ENCODE assay signal across 9 cellular contexts in the genomic region with DNA sequence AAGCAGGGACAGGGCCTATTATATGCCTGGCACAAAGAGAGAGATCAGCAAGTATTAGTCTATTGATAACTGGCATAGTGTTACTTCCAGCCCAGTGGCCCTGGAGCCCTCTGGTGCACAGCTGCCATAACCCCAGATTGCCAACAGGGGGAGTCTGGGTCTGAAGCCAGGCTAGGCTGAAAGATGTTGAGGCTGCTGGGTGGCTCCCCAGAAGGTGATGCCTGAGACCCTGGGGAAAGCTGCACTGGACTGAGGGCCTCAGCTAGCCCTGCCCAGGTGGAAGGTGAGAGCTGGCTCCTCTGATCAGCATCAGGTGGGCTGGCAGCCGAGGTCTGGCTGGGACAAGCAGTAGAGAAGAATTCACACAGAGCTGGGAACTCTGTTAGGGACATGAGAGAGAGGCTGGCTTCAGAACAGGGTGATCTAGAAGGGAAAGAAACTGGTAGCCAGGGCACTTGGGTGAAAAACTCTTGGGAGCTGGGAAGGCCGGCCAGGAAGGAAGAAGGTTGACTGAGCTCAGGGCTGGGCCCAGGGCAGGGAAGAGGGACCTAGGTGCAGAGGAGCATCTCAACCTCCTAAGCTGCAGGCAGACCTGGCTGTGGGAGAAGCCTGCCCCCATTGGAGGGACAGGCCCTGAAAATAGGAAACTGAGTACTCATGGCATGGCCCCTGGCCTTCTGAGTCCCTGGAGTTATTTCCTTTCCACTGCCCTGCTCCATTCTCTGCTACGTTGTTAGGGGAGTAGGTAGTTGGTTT. TPM values are rescaled to one million over a fixed set of nuclear protein-coding genes. Genes with fewer than 3 reads are reported as not detected.
DNase-seq lines count a peak whose midpoint lies in the region; FAIRE-seq and TF ChIP-seq lines count a peak whose summit lies in the region.
"Had no signal": no experiment of that assay in that cellular context is flagged by ENCODE, and none has a peak within 500 bp of the region (broad histone marks: within the 10 kb centered on the region; RNA-seq: fewer than 3 reads in every experiment).

No MANE protein-coding gene starts in this region.

- peak; percentile 47 to 71 for TF ChIP-seq RAD21 in H1 (IDR thresholded peaks at IDR 0.05 in 1 of 2, conservative IDR thresholded peaks at IDR 0.05 in 1 of 2; ENCODE audit: low read depth in 2 of 2, low read length in 2 of 2)

- no peaks in the 10 kb centered on the region for H3K27me3 Mint-ChIP-seq in progenitor cell of endocrine pancreas

- H3K4me1 Mint-ChIP-seq in progenitor cell of endocrine pancreas (ENCODE audit: low read depth), result peaks cover 2% of the 10 kb centered on the region

- H3K9me3 Mint-ChIP-seq in progenitor cell of endocrine pancreas (ENCODE audit: low read depth), result peaks cover 6% of the 10 kb centered on the region

- H3K18ac ChIP-seq in H1 (ENCODE audit: extremely low read depth, low read length), result no peak overlapping the region

- POLR2A ChIA-PET in H1 (lab: Charles Lee; ENCODE audit: partially characterized antibody), result no interaction called here

- no peak for TF ChIP-seq POLR2A in H1 (IDR thresholded peaks at IDR 0.05; ENCODE audit: control extremely low read depth in 1 of 2, low read depth in 2 of 2, low read length in 2 of 2)

- H2BK5ac ChIP-seq in H1 (ENCODE audit: low read depth, low read length), result no peak overlapping the region

- no peak overlapping the region for H4K91ac ChIP-seq in H1 (replicated peaks; ENCODE audit: insufficient read length, low read length)

- TF ChIP-seq CTCF in Loucy (conservative IDR thresholded peaks at IDR 0.05; ENCODE audit: low read length) (peak; percentile 96), H1 (IDR thresholded peaks at IDR 0.05; ENCODE audit: control extremely low read depth in 1 of 3, insufficient read depth in 1 of 3, low read depth in 1 of 3, low read length in 3 of 3) (peak; percentile 82 to 89 (median 87)), progenitor cell of endocrine pancreas (IDR thresholded peaks at IDR 0.05; ENCODE audit: unreplicated experiment) (peak; percentile 52)

- no peaks in the 10 kb centered on the region for H3F3A ChIP-seq in Loucy (ENCODE audit: low read depth)

- peak overlapping the region; percentile 5 for H3K4me2 ChIP-seq in Loucy (ENCODE audit: low read depth, low read length, poor library complexity, severe bottlenecking)
- H3K4me2 ChIP-seq in H1 (ENCODE audit: insufficient read depth in 1 of 2, low read depth in 2 of 2, low read length in 2 of 2), result no peak overlapping the region
- H3K4me2 ChIP-seq: BLaER1 had no signal

- H3K27ac Mint-ChIP-seq in progenitor cell of endocrine pancreas, result peak overlapping the region; percentile 4

- no peaks in the 10 kb centered on the region for H3K27me3 ChIP-seq in Loucy (ENCODE audit: insufficient read depth, low read length, poor library complexity, severe bottlenecking)
- no peaks in the 10 kb centered on the region for H3K27me3 ChIP-seq in H1 (replicated peaks in 1 of 4; ENCODE audit: control insufficient read depth in 3 of 4, extremely low read depth in 1 of 4, insufficient read depth in 3 of 4, low read length in 3 of 4)
- H3K27me3 ChIP-seq: BLaER1 had no signal

- DNase-seq in NCI-H1105 treated with DMSO at 0.1 percent for 48 hours (lab: John Stamatoyannopoulos, UW) (peak; percentile 28), NCI-H1105 (lab: John Stamatoyannopoulos, UW) (no peak), HCEC 1CT (peak; percentile 9), H1 (ENCODE audit: low read depth in 1 of 2, low spot score in 2 of 2) (peak; percentile 21 to 81), progenitor cell of endocrine pancreas (ENCODE audit: low spot score, unreplicated experiment) (no peak), hippocampal formation (lab: John Stamatoyannopoulos, UW) (no peak)
- DNase-seq in activated CD4-positive, alpha-beta T cell treated with anti-CD3 and anti-CD28 coated beads, Interleukin-2, amount 50 U/mL, for 4 hours, result peak; percentile 59 to 65

- no peak for FAIRE-seq in H1 (lab: Jason Lieb, UNC)

- no peak overlapping the region for H3K14ac ChIP-seq in H1 (ENCODE audit: insufficient read length)

- no peaks in the 10 kb centered on the region for H3K79me2 ChIP-seq in Loucy (ENCODE audit: insufficient read depth, low read length)
- no peaks in the 10 kb centered on the region for H3K79me2 ChIP-seq in H1 (ENCODE audit: control insufficient read depth in 1 of 2, insufficient read depth in 2 of 2, low read length in 2 of 2)

- no peak overlapping the region for H4K8ac ChIP-seq in H1 (ENCODE audit: extremely low read depth, insufficient read depth, low read length)

- no peak for TF ChIP-seq EP300 in H1 (IDR thresholded peaks at IDR 0.05; ENCODE audit: borderline replicate concordance in 1 of 2, low read depth in 2 of 2, low read length in 2 of 2)

- 0 out of 2 replicates have a peak, but pooled peaks cover 2% of the 10 kb centered on the region for H3K23me2 ChIP-seq in H1 (ENCODE audit: low read depth, low read length)

- no peak overlapping the region for H2BK15ac ChIP-seq in H1 (ENCODE audit: low read length)

- H3K36me3 Mint-ChIP-seq in progenitor cell of endocrine pancreas (ENCODE audit: insufficient read depth), result no peaks in the 10 kb centered on the region

- H2BK20ac ChIP-seq in H1 (ENCODE audit: low read length), result no peak overlapping the region

- H3K4me1 ChIP-seq in Loucy (ENCODE audit: insufficient read depth, low read length, poor library complexity, severe bottlenecking) (peaks cover 44% of the 10 kb centered on the region), H1 (replicated peaks in 1 of 4; ENCODE audit: control insufficient read depth in 3 of 4, insufficient read depth in 4 of 4, low read length in 3 of 4) (no peaks in the 10 kb centered on the region)

- H3K36me3 ChIP-seq in Loucy (ENCODE audit: insufficient read depth, low read length), result no peaks in the 10 kb centered on the region
- H3K36me3 ChIP-seq in H1 (ENCODE audit: control insufficient read depth in 2 of 4, insufficient read depth in 4 of 4, low read length in 3 of 4), result no peaks in the 10 kb centered on the region
- H3K36me3 ChIP-seq: BLaER1 had no signal

- no peak overlapping the region for H3K4me3 Mint-ChIP-seq in progenitor cell of endocrine pancreas (ENCODE audit: low read depth)

- no peaks in the 10 kb centered on the region for H3K79me1 ChIP-seq in H1 (ENCODE audit: low read depth, low read length)

- 64% methylated on average over 3 of the region's 3 CpGs; no CpG with 5 or more reads in 1 of the 2 experiments for WGBS in H1 (ENCODE audit: extremely low coverage in 1 of 2, insufficient coverage in 1 of 2, insufficient read length in 1 of 2, insufficient replicate concordance in 2 of 2, low coverage in 1 of 2, low lambda C conversion rate in 2 of 2, missing lambda C conversion rate in 1 of 2), 2 experiments

- no peak overlapping the region for H2AK5ac ChIP-seq in H1 (ENCODE audit: low read depth, low read length)

- H2BK120ac ChIP-seq in H1 (replicated peaks; ENCODE audit: low read depth, low read length), result no peak overlapping the region

- H3K4ac ChIP-seq in H1 (replicated peaks; ENCODE audit: insufficient read length, low read depth, low read length), result no peak overlapping the region

- H3K9me3 ChIP-seq in Loucy (ENCODE audit: insufficient read depth, low read depth, low read length) (no peaks in the 10 kb centered on the region), H1 (ENCODE audit: insufficient read depth in 2 of 2, low read depth in 1 of 2, low read length in 1 of 2) (peaks cover 3 to 12% of the 10 kb centered on the region in 2 experiments; a peak in 3 of 4 replicates)

- CTCF ChIA-PET in H1 (lab: Charles Lee; ENCODE audit: partially characterized antibody), result interaction anchor here (0.7 to 1.9 kb wide), 11 partner anchors 8 to 122 kb away, joined by 3 to 7 read pairs (median 4); no protein-coding TSS in a partner anchor

- no peaks in the 10 kb centered on the region for H3K9me2 ChIP-seq in Loucy (replicated peaks; ENCODE audit: low read depth, low read length)

- H2BK12ac ChIP-seq in H1 (ENCODE audit: low read depth, low read length), result no peak overlapping the region

- H4K20me1 ChIP-seq in Loucy (ENCODE audit: insufficient read depth, low read length, poor library complexity, severe bottlenecking), result no peaks in the 10 kb centered on the region
- H4K20me1 ChIP-seq in H1 (replicated peaks in 1 of 2; ENCODE audit: control insufficient read depth in 1 of 2, insufficient read depth in 2 of 2, low read length in 2 of 2), result no peaks in the 10 kb centered on the region
- H4K20me1 ChIP-seq: BLaER1 had no signal

- H3K4me3 ChIP-seq in Loucy (ENCODE audit: low read length, poor library complexity, severe bottlenecking) (no peak overlapping the region), H1 (ENCODE audit: extremely low read depth in 1 of 4, insufficient read depth in 2 of 4, low read depth in 3 of 4, low read length in 4 of 4) (no peak overlapping the region)
- H3K4me3 ChIP-seq: BLaER1 had no signal

- no peak overlapping the region for H3K23ac ChIP-seq in H1 (ENCODE audit: insufficient read length)

- H2AFZ ChIP-seq in Loucy (ENCODE audit: low read length) (peak overlapping the region; percentile 32), H1 (ENCODE audit: low read length) (0 out of 2 replicates have a peak overlapping the region, but pooled peaks have one; percentile 28)

- no peak overlapping the region for H3K56ac ChIP-seq in H1 (replicated peaks; ENCODE audit: insufficient read length, low read depth, low read length)

- no peak overlapping the region for H4K5ac ChIP-seq in H1 (ENCODE audit: insufficient read length, low read depth, low read length)

- H3K9ac ChIP-seq in Loucy (ENCODE audit: low read depth, low read length, poor library complexity, severe bottlenecking), result peak overlapping the region; percentile 44
- H3K9ac ChIP-seq in H1 (replicated peaks in 1 of 4; ENCODE audit: extremely low read depth in 1 of 4, low read depth in 3 of 4, low read length in 3 of 4), result no peak overlapping the region
- H3K9ac ChIP-seq: BLaER1 had no signal

- H3K27ac ChIP-seq in H1 (ENCODE audit: low read depth, low read length), result no peak overlapping the region
- H3K27ac ChIP-seq: BLaER1 had no signal

RNA-seq across cellular contexts. Expression of a gene that starts 3.9 kb away (rescaled TPM):
- not detected in 2 replicates for total RNA-seq in H1 (2021; fragmentation: NEBNext Ultra II Directional; extraction: Animal tissue kit (Norgen Biotek cat#: 25700))
- polyA plus RNA-seq in H1 (2011; rRNA removed), result not detected in 2 replicates
- not detected for polyA plus RNA-seq in H1 (2011; cell fraction: cytosol; rRNA removed)
- polyA plus RNA-seq in H1 (2011; cell fraction: nucleus; rRNA removed), result not detected
- polyA plus RNA-seq in H1 (2012, experiment 1 of 2), result not detected in 4 replicates
- polyA plus RNA-seq in H1 (2012, experiment 2 of 2), result not detected
- polyA plus RNA-seq in H1 (2013, experiment 1 of 2), result not detected
- not detected for polyA plus RNA-seq in H1 (2013, experiment 2 of 2)
- polyA minus RNA-seq in H1 (2011; rRNA and poly(A)+ RNA removed), result not detected in 2 replicates
- not detected for polyA minus RNA-seq in H1 (2011; cell fraction: cytosol; rRNA and poly(A)+ RNA removed)
- not detected for polyA minus RNA-seq in H1 (2011; cell fraction: nucleus; rRNA and poly(A)+ RNA removed)
- total RNA-seq in progenitor cell of endocrine pancreas, result not detected in 2 replicates

RNA-seq across cellular contexts. Expression of a gene that starts 28.4 kb away (rescaled TPM):
- not detected in 2 replicates for total RNA-seq in H1 (2021; fragmentation: NEBNext Ultra II Directional; extraction: Animal tissue kit (Norgen Biotek cat#: 25700))
- polyA plus RNA-seq in H1 (2011; rRNA removed), result not detected in 2 replicates
- polyA plus RNA-seq in H1 (2011; cell fraction: cytosol; rRNA removed), result not detected
- not detected for polyA plus RNA-seq in H1 (2011; cell fraction: nucleus; rRNA removed)
- polyA plus RNA-seq in H1 (2012, experiment 1 of 2), result not detected in 4 replicates
- not detected for polyA plus RNA-seq in H1 (2012, experiment 2 of 2)
- polyA plus RNA-seq in H1 (2013, experiment 1 of 2), result not detected
- polyA plus RNA-seq in H1 (2013, experiment 2 of 2), result not detected
- polyA minus RNA-seq in H1 (2011; rRNA and poly(A)+ RNA removed), result not detected in 2 replicates
- polyA minus RNA-seq in H1 (2011; cell fraction: cytosol; rRNA and poly(A)+ RNA removed), result not detected
- polyA minus RNA-seq in H1 (2011; cell fraction: nucleus; rRNA and poly(A)+ RNA removed), result not detected
- total RNA-seq in progenitor cell of endocrine pancreas, result not detected in 2 replicates

RNA-seq across cellular contexts. Expression of a gene that starts 29.6 kb away (rescaled TPM):
- not detected in 2 replicates for total RNA-seq in H1 (2021; fragmentation: NEBNext Ultra II Directional; extraction: Animal tissue kit (Norgen Biotek cat#: 25700))
- polyA plus RNA-seq in H1 (2011; rRNA removed), result not detected in 2 replicates
- polyA plus RNA-seq in H1 (2011; cell fraction: cytosol; rRNA removed), result not detected
- polyA plus RNA-seq in H1 (2011; cell fraction: nucleus; rRNA removed), result not detected
- polyA plus RNA-seq in H1 (2012, experiment 1 of 2), result not detected in 4 replicates
- polyA plus RNA-seq in H1 (2012, experiment 2 of 2), result not detected
- not detected for polyA plus RNA-seq in H1 (2013, experiment 1 of 2)
- not detected for polyA plus RNA-seq in H1 (2013, experiment 2 of 2)
- not detected in 2 replicates for polyA minus RNA-seq in H1 (2011; rRNA and poly(A)+ RNA removed)
- polyA minus RNA-seq in H1 (2011; cell fraction: cytosol; rRNA and poly(A)+ RNA removed), result not detected
- polyA minus RNA-seq in H1 (2011; cell fraction: nucleus; rRNA and poly(A)+ RNA removed), result not detected
- total RNA-seq in progenitor cell of endocrine pancreas, result not detected in 2 replicates

Comparison
In these comparisons a context has a peak if more than half of its experiments do, and no peak if none do; other contexts are left out.
1. DNase-seq: peak in NCI-H1105 treated with DMSO at 0.1 percent for 48 hours (single experiment), HCEC 1CT (single experiment), activated CD4-positive, alpha-beta T cell treated with anti-CD3 and anti-CD28 coated beads, Interleukin-2, amount 50 U/mL, for 4 hours (2 of 2) and H1 (2 of 2); none in NCI-H1105 (single experiment), progenitor cell of endocrine pancreas (single experiment) and hippocampal formation (0 of 2).
2. Peak in every context shown above with its lines, with median percentiles within 50 percentile points of each other: CTCF ChIP-seq.